31 cellular contexts compared by ENCODE assay signal in genomic region chr15:54515664-54516582, GRCh38.
"Had no signal": no experiment of that assay in that cellular context is flagged by ENCODE, and none has a peak within 500 bp of the region (broad histone marks: within the 10 kb centered on the region; RNA-seq: fewer than 3 reads in every experiment).

No MANE protein-coding gene starts in this region.

- ATAC-seq: activated CD4-positive, alpha-beta T cell treated with anti-CD3 and anti-CD28 coated beads for 36 hours; activated CD4-positive, CD25-positive, alpha-beta regulatory T cell treated with anti-CD3 and anti-CD28 coated beads, Interleukin-2, amount 50 U/mL, for 24 hours; activated CD8-positive, alpha-beta memory T cell treated with anti-CD3 and anti-CD28 coated beads, Interleukin-2, amount 10 ng/mL, durations not matched to agents 7 days and 5 days; activated CD8-positive, alpha-beta T cell treated with anti-CD3 and anti-CD28 coated beads, Interleukin-2, amount 10 ng/mL, durations not matched to agents 7 days and 5 days; activated naive CD8-positive, alpha-beta T cell treated with anti-CD3 and anti-CD28 coated beads, Interleukin-2, amount 50 U/mL, for 24 hours; WTC11 had no signal

- H3K4me3 ChIP-seq: ascending aorta, cardiac muscle cell, colonic mucosa had no signal

- DNase-seq: activated CD4-positive, alpha-beta memory T cell treated with anti-CD3 and anti-CD28 coated beads, Interleukin-2, amount 10 ng/mL, durations not matched to agents 7 days and 5 days; activated CD4-positive, alpha-beta T cell treated with anti-CD3 and anti-CD28 coated beads for 1 hour; activated CD4-positive, alpha-beta T cell treated with anti-CD3 and anti-CD28 coated beads for 36 hours; activated CD4-positive, alpha-beta T cell treated with anti-CD3 and anti-CD28 coated beads for 48 hours; activated CD4-positive, alpha-beta T cell treated with anti-CD3 and anti-CD28 coated beads, Interleukin-2, amount 10 ng/mL, durations not matched to agents 7 days and 5 days; activated CD4-positive, alpha-beta T cell treated with anti-CD3 and anti-CD28 coated beads, Interleukin-2, amount 50 U/mL, for 48 hours; activated CD4-positive, CD25-positive, alpha-beta regulatory T cell; activated CD8-positive, alpha-beta memory T cell treated with anti-CD3 and anti-CD28 coated beads for 24 hours; activated CD8-positive, alpha-beta memory T cell treated with anti-CD3 and anti-CD28 coated beads, Interleukin-2, amount 10 ng/mL, durations not matched to agents 7 days and 5 days; activated CD8-positive, alpha-beta memory T cell treated with anti-CD3 and anti-CD28 coated beads, Interleukin-2, amount 50 U/mL, for 48 hours; activated CD8-positive, alpha-beta T cell treated with anti-CD3 and anti-CD28 coated beads, Interleukin-2, amount 10 ng/mL, durations not matched to agents 7 days and 5 days; activated effector memory CD4-positive, alpha-beta T cell treated with Interleukin-2 at 50 U/mL for 16 hours; activated gamma-delta T cell; activated naive CD4-positive, alpha-beta T cell treated with anti-CD3 and anti-CD28 coated beads, Interleukin-2, amount 10 ng/mL, durations not matched to agents 7 days and 5 days; activated naive CD4-positive, alpha-beta T cell treated with Interleukin-2 at 50 U/mL for 16 hours; activated naive CD8-positive, alpha-beta T cell treated with anti-CD3 and anti-CD28 coated beads, Interleukin-2, amount 10 ng/mL, durations not matched to agents 7 days and 5 days; activated naive CD8-positive, alpha-beta T cell treated with anti-CD3 and anti-CD28 coated beads, Interleukin-2, amount 50 U/mL, for 24 hours; activated T-cell treated with anti-CD3 and anti-CD28 coated beads, Interleukin-2, amount 50 U/mL, for 24 hours; activated T-cell treated with anti-CD3 and anti-CD28 coated beads, Interleukin-2, amount 50 U/mL, for 48 hours; amygdala; anterior cingulate cortex; caudate nucleus; cerebellar nuclear complex; colonic mucosa; T-helper 2 cell; T-helper 9 cell; WERI-Rb-1 had no signal
